ENCODE assay signal across 20 cellular contexts in genomic region chr12:131114942-131115584, GRCh38.
DNase-seq lines count a peak whose midpoint lies in the region; ATAC-seq and TF ChIP-seq lines count a peak whose summit lies in the region.
"Had no signal": no experiment of that assay in that cellular context is flagged by ENCODE, and none has a peak within 500 bp of the region (broad histone marks: within the 10 kb centered on the region; RNA-seq: fewer than 3 reads in every experiment).

No MANE protein-coding gene starts in this region.

- H3K9me3 ChIP-seq in lower lobe of right lung (no peaks in the 10 kb centered on the region), upper lobe of right lung (no peaks in the 10 kb centered on the region)
- no peaks in the 10 kb centered on the region for H3K9me3 ChIP-seq in CD4-positive, alpha-beta T cell (ENCODE audit: control insufficient read depth, low read length)
- H3K9me3 ChIP-seq: ascending aorta had no signal

- CTCF ChIA-PET in CD4-positive, alpha-beta T cell (lab: Charles Lee) = interaction anchor here (3.1 kb wide), 1 partner anchor 10 kb away, joined by 13 read pairs; no protein-coding TSS in a partner anchor

- ATAC-seq in activated T-cell treated with anti-CD3 and anti-CD28 coated beads, Interleukin-2, amount 50 U/mL, for 4 hours = no peak
- ATAC-seq in lower lobe of right lung (peak in 1 of 2 donors; percentile 7), upper lobe of right lung (no peak), HG02981 (IDR thresholded peaks at IDR 0.05; ENCODE audit: unreplicated experiment) (no peak)
- no peak for ATAC-seq in CD4-positive, alpha-beta T cell (ENCODE audit: poor library complexity)
- ATAC-seq: stimulated activated naive CD8-positive, alpha-beta T cell treated with anti-CD3 and anti-CD28 coated beads, Interleukin-15, amount 100 ng/mL, for 72 hours had no signal

- H3K27me3 ChIP-seq in lower lobe of right lung (ENCODE audit: low read depth) (no peaks in the 10 kb centered on the region), upper lobe of right lung (no peaks in the 10 kb centered on the region)
- no peaks in the 10 kb centered on the region for H3K27me3 ChIP-seq in CD4-positive, alpha-beta T cell (ENCODE audit: control insufficient read depth, insufficient read depth, low read length)
- H3K27me3 ChIP-seq: ascending aorta had no signal

- H3K36me3 Mint-ChIP-seq in activated T-cell treated with anti-CD3 and anti-CD28 coated beads, Interleukin-2, amount 50 U/mL, for 4 hours (ENCODE audit: insufficient read depth) = no peaks in the 10 kb centered on the region
- no peaks in the 10 kb centered on the region for H3K36me3 Mint-ChIP-seq in chondrocyte (ENCODE audit: low read depth)
- no peaks in the 10 kb centered on the region for H3K36me3 Mint-ChIP-seq in CD4-positive, alpha-beta T cell (ENCODE audit: low read depth)
- H3K36me3 Mint-ChIP-seq: activated CD4-positive, alpha-beta memory T cell treated with anti-CD3 and anti-CD28 coated beads for 36 hours; CD4-positive, CD25-positive, alpha-beta regulatory T cell; immature natural killer cell had no signal

- no peak overlapping the region for H3K27ac ChIP-seq in lower lobe of right lung
- H3K27ac ChIP-seq in upper lobe of right lung = peak overlapping the region; percentile 58
- H3K27ac ChIP-seq in CD4-positive, alpha-beta T cell (ENCODE audit: low read depth, low read length) = no peak overlapping the region
- H3K27ac ChIP-seq: ascending aorta, VCaP had no signal

- peaks cover 28% of the 10 kb centered on the region for H3K36me3 ChIP-seq in lower lobe of right lung
- peaks cover 13% of the 10 kb centered on the region for H3K36me3 ChIP-seq in upper lobe of right lung
- H3K36me3 ChIP-seq: ascending aorta had no signal

- POLR2A ChIA-PET in CD4-positive, alpha-beta T cell (lab: Charles Lee) = no interaction called here

- H3K27ac Mint-ChIP-seq in chondrocyte (ENCODE audit: unreplicated experiment) = no peak overlapping the region
- no peak overlapping the region for H3K27ac Mint-ChIP-seq in CD4-positive, alpha-beta T cell
- H3K27ac Mint-ChIP-seq: activated CD4-positive, alpha-beta memory T cell treated with anti-CD3 and anti-CD28 coated beads for 36 hours; activated naive CD4-positive, alpha-beta T cell treated with anti-CD3 and anti-CD28 coated beads for 36 hours; CD4-positive, CD25-positive, alpha-beta regulatory T cell; immature natural killer cell; stimulated activated naive CD8-positive, alpha-beta T cell treated with anti-CD3 and anti-CD28 coated beads, Interleukin-15, amount 100 ng/mL, for 72 hours had no signal

- no peak overlapping the region for H3K4me3 Mint-ChIP-seq in activated T-cell treated with anti-CD3 and anti-CD28 coated beads, Interleukin-2, amount 50 U/mL, for 4 hours
- no peak overlapping the region for H3K4me3 Mint-ChIP-seq in chondrocyte (ENCODE audit: unreplicated experiment)
- no peak overlapping the region for H3K4me3 Mint-ChIP-seq in CD4-positive, alpha-beta T cell
- H3K4me3 Mint-ChIP-seq: activated CD4-positive, alpha-beta memory T cell treated with anti-CD3 and anti-CD28 coated beads for 36 hours; activated naive CD4-positive, alpha-beta T cell treated with anti-CD3 and anti-CD28 coated beads for 36 hours; CD4-positive, CD25-positive, alpha-beta regulatory T cell; immature natural killer cell; stimulated activated naive CD8-positive, alpha-beta T cell treated with anti-CD3 and anti-CD28 coated beads, Interleukin-15, amount 100 ng/mL, for 72 hours had no signal

- H3K9me3 Mint-ChIP-seq in activated T-cell treated with anti-CD3 and anti-CD28 coated beads, Interleukin-2, amount 50 U/mL, for 4 hours = no peaks in the 10 kb centered on the region
- H3K9me3 Mint-ChIP-seq in chondrocyte (ENCODE audit: low read depth) = no peaks in the 10 kb centered on the region
- no peaks in the 10 kb centered on the region for H3K9me3 Mint-ChIP-seq in CD4-positive, alpha-beta T cell
- H3K9me3 Mint-ChIP-seq: activated CD4-positive, alpha-beta memory T cell treated with anti-CD3 and anti-CD28 coated beads for 36 hours; activated naive CD4-positive, alpha-beta T cell treated with anti-CD3 and anti-CD28 coated beads for 36 hours; CD4-positive, CD25-positive, alpha-beta regulatory T cell; immature natural killer cell; stimulated activated naive CD8-positive, alpha-beta T cell treated with anti-CD3 and anti-CD28 coated beads, Interleukin-15, amount 100 ng/mL, for 72 hours had no signal

- no peak overlapping the region for H3K4me3 ChIP-seq in lower lobe of right lung
- no peak overlapping the region for H3K4me3 ChIP-seq in upper lobe of right lung
- H3K4me3 ChIP-seq: ascending aorta had no signal

- no peaks in the 10 kb centered on the region for H3K4me1 ChIP-seq in lower lobe of right lung
- H3K4me1 ChIP-seq in upper lobe of right lung = peaks cover 4% of the 10 kb centered on the region
- H3K4me1 ChIP-seq: ascending aorta had no signal

- H3K4me1 Mint-ChIP-seq in activated T-cell treated with anti-CD3 and anti-CD28 coated beads, Interleukin-2, amount 50 U/mL, for 4 hours (ENCODE audit: low read depth) = no peaks in the 10 kb centered on the region
- peaks cover 12% of the 10 kb centered on the region for H3K4me1 Mint-ChIP-seq in chondrocyte (ENCODE audit: low read depth)
- H3K4me1 Mint-ChIP-seq in CD4-positive, alpha-beta T cell (ENCODE audit: low read depth) = no peaks in the 10 kb centered on the region
- H3K4me1 Mint-ChIP-seq: CD4-positive, CD25-positive, alpha-beta regulatory T cell; immature natural killer cell had no signal

- intact Hi-C loops in lower lobe of right lung (cut with DNase I) (no loop called here), upper lobe of right lung (cut with DNase I) (no loop called here)
- intact Hi-C loops in CD4-positive, alpha-beta T cell (cut with DNase I, micrococcal nuclease) = no loop called here

- TF ChIP-seq CTCF in chondrocyte (IDR thresholded peaks at IDR 0.05) (no peak), lower lobe of right lung (IDR thresholded peaks at IDR 0.05) (no peak), upper lobe of right lung (IDR thresholded peaks at IDR 0.05) (no peak)
- no peak for TF ChIP-seq CTCF in CD4-positive, alpha-beta T cell (IDR thresholded peaks at IDR 0.05)

- H3K27me3 Mint-ChIP-seq in activated T-cell treated with anti-CD3 and anti-CD28 coated beads, Interleukin-2, amount 50 U/mL, for 4 hours (ENCODE audit: low read depth) = peaks cover 11% of the 10 kb centered on the region
- peaks cover 18% of the 10 kb centered on the region for H3K27me3 Mint-ChIP-seq in chondrocyte (ENCODE audit: low read depth)
- H3K27me3 Mint-ChIP-seq in CD4-positive, alpha-beta T cell = no peaks in the 10 kb centered on the region

- peak; percentile 3 for DNase-seq in activated T-cell treated with anti-CD3 and anti-CD28 coated beads, Interleukin-2, amount 50 U/mL, for 1 hour
- DNase-seq in activated T-cell treated with anti-CD3 and anti-CD28 coated beads, Interleukin-2, amount 50 U/mL, for 4 hours = no peak
- DNase-seq in chondrocyte (ENCODE audit: low spot score) = peak; percentile 54
- DNase-seq in lower lobe of right lung = peak; percentile 17
- DNase-seq in upper lobe of right lung = peak; percentile 40
- no peak for DNase-seq in CD4-positive, alpha-beta T cell
- no peak for DNase-seq in OCI-M1 (lab: John Stamatoyannopoulos, UW)
- DNase-seq: activated CD4-positive, alpha-beta memory T cell treated with anti-CD3 and anti-CD28 coated beads for 36 hours; activated naive CD4-positive, alpha-beta T cell treated with anti-CD3 and anti-CD28 coated beads for 36 hours; CD4-positive, CD25-positive, alpha-beta regulatory T cell; DMS153; immature natural killer cell; KG1; NCI-H1092 treated with DMSO at 0.1 percent for 48 hours; NCI-H524 treated with DMSO at 0.1 percent for 48 hours; SHP77 treated with DMSO at 0.1 percent for 48 hours; stimulated activated naive CD8-positive, alpha-beta T cell treated with anti-CD3 and anti-CD28 coated beads, Interleukin-15, amount 100 ng/mL, for 72 hours had no signal

Comparison
In these comparisons a context has a peak if more than half of its experiments do, and no peak if none do; other contexts are left out.
1. DNase-seq: peak in activated T-cell treated with anti-CD3 and anti-CD28 coated beads, Interleukin-2, amount 50 U/mL, for 1 hour (single experiment), chondrocyte (single experiment), lower lobe of right lung (single experiment) and upper lobe of right lung (single experiment); none in activated T-cell treated with anti-CD3 and anti-CD28 coated beads, Interleukin-2, amount 50 U/mL, for 4 hours (single experiment), CD4-positive, alpha-beta T cell (0 of 10) and OCI-M1 (single experiment).